Comparison of ENCODE assay signal across 18 cellular contexts in genomic region chr18:78085241-78086185, GRCh38.
A peak's percentile ranks its signal among the peaks of the same experiment; 100 is the strongest.
DNase-seq lines count a peak whose midpoint lies in the region; ATAC-seq and TF ChIP-seq lines count a peak whose summit lies in the region.
"Had no signal": no experiment of that assay in that cellular context is flagged by ENCODE, and none has a peak within 500 bp of the region (broad histone marks: within the 10 kb centered on the region; RNA-seq: fewer than 3 reads in every experiment).

No MANE protein-coding gene starts in this region.

- H4K20me1 ChIP-seq in Karpas-422 (ENCODE audit: insufficient read depth, low read depth, low read length): no peaks in the 10 kb centered on the region

- H3K9me3 ChIP-seq in endodermal cell (ENCODE audit: control insufficient read depth, low read length) (no peaks in the 10 kb centered on the region), Karpas-422 (ENCODE audit: low read length) (no peaks in the 10 kb centered on the region)
- H3K9me3 ChIP-seq: A549, Caco-2 had no signal

- H2AFZ ChIP-seq in Karpas-422 (ENCODE audit: low read length): no peak overlapping the region

- H3K27me3 Mint-ChIP-seq in endodermal cell (ENCODE audit: insufficient read depth) (peaks cover 2% of the 10 kb centered on the region), progenitor cell of endocrine pancreas (peaks cover 2% of the 10 kb centered on the region)
- H3K27me3 Mint-ChIP-seq in effector memory CD8-positive, alpha-beta T cell: no peaks in the 10 kb centered on the region
- H3K27me3 Mint-ChIP-seq: IgD-negative memory B cell had no signal

- WGBS in endodermal cell (ENCODE audit: insufficient coverage in 1 of 2, insufficient read length in 1 of 2), 2 experiments: 93 to 94% methylated on average over 34 to 43 of the region's 43 CpGs

- no peak overlapping the region for H3K4me2 ChIP-seq in Karpas-422 (ENCODE audit: low read depth, low read length, poor library complexity, severe bottlenecking)
- H3K4me2 ChIP-seq: A549 had no signal

- DNase-seq in Daoy (ENCODE audit: low read depth) (peak; percentile 79), HT1080 (ENCODE audit: low read depth) (peak; percentile 7), endodermal cell (peak; percentile 33), progenitor cell of endocrine pancreas (ENCODE audit: low spot score, unreplicated experiment) (no peak), Karpas-422 (no peak), mesenteric fat pad (ENCODE audit: low spot score) (no peak)
- no peak for DNase-seq in effector memory CD8-positive, alpha-beta T cell
- DNase-seq: AML-193; Caco-2; CD4-positive, alpha-beta T cell; DMS79; HCEC 1CT; KBM-7 had no signal

- H3K27me3 ChIP-seq in endodermal cell (ENCODE audit: control insufficient read depth, insufficient read depth, low read length, poor library complexity, severe bottlenecking) (no peaks in the 10 kb centered on the region), Karpas-422 (ENCODE audit: low read length) (no peaks in the 10 kb centered on the region)

- H3K4me3 ChIP-seq in endodermal cell (ENCODE audit: low read length): no peak overlapping the region
- H3K4me3 ChIP-seq in Karpas-422 (ENCODE audit: low read length): no peak overlapping the region
- H3K4me3 ChIP-seq: A549, GM12878 had no signal

- no peak for TF ChIP-seq CTCF in endodermal cell (conservative IDR thresholded peaks at IDR 0.05)
- no peak for TF ChIP-seq CTCF in progenitor cell of endocrine pancreas (IDR thresholded peaks at IDR 0.05; ENCODE audit: unreplicated experiment)

- H3K36me3 ChIP-seq in endodermal cell (ENCODE audit: control insufficient read depth, insufficient read depth, low read length) (no peaks in the 10 kb centered on the region), Karpas-422 (ENCODE audit: insufficient read depth, low read length) (no peaks in the 10 kb centered on the region)

- no peaks in the 10 kb centered on the region for H3K9me3 Mint-ChIP-seq in endodermal cell
- H3K9me3 Mint-ChIP-seq in progenitor cell of endocrine pancreas (ENCODE audit: low read depth): no peaks in the 10 kb centered on the region
- no peaks in the 10 kb centered on the region for H3K9me3 Mint-ChIP-seq in effector memory CD8-positive, alpha-beta T cell
- H3K9me3 Mint-ChIP-seq: CD4-positive, alpha-beta T cell; IgD-negative memory B cell had no signal

- H3K27ac Mint-ChIP-seq in endodermal cell (no peak overlapping the region), progenitor cell of endocrine pancreas (peak overlapping the region; percentile 59)
- H3K27ac Mint-ChIP-seq in effector memory CD8-positive, alpha-beta T cell: no peak overlapping the region
- H3K27ac Mint-ChIP-seq: CD4-positive, alpha-beta T cell; IgD-negative memory B cell had no signal

- H3K27ac ChIP-seq in endodermal cell (ENCODE audit: low read depth, low read length): no peak overlapping the region
- no peak overlapping the region for H3K27ac ChIP-seq in Karpas-422 (ENCODE audit: low read length)
- H3K27ac ChIP-seq: A549, C4-2B, HL-60 had no signal

- no peaks in the 10 kb centered on the region for H3K4me1 ChIP-seq in endodermal cell (ENCODE audit: control insufficient read depth, insufficient read depth, low read length)
- no peaks in the 10 kb centered on the region for H3K4me1 ChIP-seq in Karpas-422 (ENCODE audit: low read length)
- H3K4me1 ChIP-seq: A549, Caco-2 had no signal

- peaks cover 9% of the 10 kb centered on the region for H3K4me1 Mint-ChIP-seq in endodermal cell
- no peaks in the 10 kb centered on the region for H3K4me1 Mint-ChIP-seq in progenitor cell of endocrine pancreas (ENCODE audit: low read depth)
- H3K4me1 Mint-ChIP-seq in effector memory CD8-positive, alpha-beta T cell (ENCODE audit: low read depth in 2 of 2): no peaks in the 10 kb centered on the region

- ATAC-seq in effector memory CD8-positive, alpha-beta T cell (replicated peaks): no peak
- ATAC-seq: A549, GM12878 had no signal

- H3K4me3 Mint-ChIP-seq in endodermal cell (no peak overlapping the region), progenitor cell of endocrine pancreas (ENCODE audit: low read depth) (no peak overlapping the region)
- no peak overlapping the region for H3K4me3 Mint-ChIP-seq in effector memory CD8-positive, alpha-beta T cell
- H3K4me3 Mint-ChIP-seq: CD4-positive, alpha-beta T cell; IgD-negative memory B cell had no signal

- no peaks in the 10 kb centered on the region for H3K79me2 ChIP-seq in Karpas-422 (ENCODE audit: low read length)

- H3K9ac ChIP-seq in endodermal cell (ENCODE audit: extremely low read depth, low read length, poor library complexity, severe bottlenecking): no peak overlapping the region
- no peak overlapping the region for H3K9ac ChIP-seq in Karpas-422 (ENCODE audit: low read length)

- no peaks in the 10 kb centered on the region for H3K9me2 ChIP-seq in Karpas-422 (replicated peaks; ENCODE audit: insufficient read depth, low read length)

- H3K36me3 Mint-ChIP-seq in endodermal cell (ENCODE audit: low read depth) (no peaks in the 10 kb centered on the region), progenitor cell of endocrine pancreas (ENCODE audit: insufficient read depth) (no peaks in the 10 kb centered on the region)
- no peaks in the 10 kb centered on the region for H3K36me3 Mint-ChIP-seq in effector memory CD8-positive, alpha-beta T cell (ENCODE audit: insufficient read depth)
- H3K36me3 Mint-ChIP-seq: IgD-negative memory B cell had no signal

Comparison
In these comparisons a context has a peak if more than half of its experiments do, and no peak if none do; other contexts are left out.
1. DNase-seq: peak in Daoy (single experiment), HT1080 (single experiment) and endodermal cell (single experiment); none in progenitor cell of endocrine pancreas (single experiment), effector memory CD8-positive, alpha-beta T cell (0 of 3), Karpas-422 (single experiment) and mesenteric fat pad (single experiment).